39 cellular contexts compared by ENCODE assay signal in genomic region chr13:49323344-49323743, GRCh38.
"Had no signal": no experiment of that assay in that cellular context is flagged by ENCODE, and none has a peak within 500 bp of the region (broad histone marks: within the 10 kb centered on the region; RNA-seq: fewer than 3 reads in every experiment).

No MANE protein-coding gene starts in this region.

- H3K27me3 ChIP-seq: adrenal gland, ascending aorta, body of pancreas, brain microvascular endothelial cell, breast epithelium, cardiac muscle cell had no signal

- ATAC-seq: activated naive CD4-positive, alpha-beta T cell treated with anti-CD3 and anti-CD28 coated beads, Interleukin-2, amount 50 U/mL, for 72 hours; activated naive CD8-positive, alpha-beta T cell treated with anti-CD3 and anti-CD28 coated beads, Interleukin-2, amount 50 U/mL, for 24 hours; activated T-cell treated with anti-CD3 and anti-CD28 coated beads, Interleukin-2, amount 50 U/mL, for 4 hours; activated T-cell treated with anti-CD3 and anti-CD28 coated beads, Interleukin-2, amount 50 U/mL, for 72 hours; activated T-helper 17 cell treated with anti-CD3 and anti-CD28 coated beads, Interleukin-2, amount 50 U/mL, for 72 hours; body of pancreas had no signal

- H3K4me3 Mint-ChIP-seq: activated naive CD4-positive, alpha-beta T cell treated with anti-CD3 and anti-CD28 coated beads for 36 hours; activated naive CD4-positive, alpha-beta T cell treated with anti-CD3 and anti-CD28 coated beads, Interleukin-2, amount 10 ng/mL, durations not matched to agents 7 days and 5 days; activated naive CD4-positive, alpha-beta T cell treated with anti-CD3 and anti-CD28 coated beads, Interleukin-2, amount 50 U/mL, for 24 hours; activated naive CD8-positive, alpha-beta T cell; activated naive CD8-positive, alpha-beta T cell treated with anti-CD3 and anti-CD28 coated beads for 36 hours; activated naive CD8-positive, alpha-beta T cell treated with anti-CD3 and anti-CD28 coated beads, Interleukin-2, amount 10 ng/mL, durations not matched to agents 7 days and 5 days; activated naive CD8-positive, alpha-beta T cell treated with anti-CD3 and anti-CD28 coated beads, Interleukin-2, amount 50 U/mL, for 24 hours; activated T-cell treated with anti-CD3 and anti-CD28 coated beads, Interleukin-2, amount 50 U/mL, for 24 hours; activated T-cell treated with anti-CD3 and anti-CD28 coated beads, Interleukin-2, amount 50 U/mL, for 4 hours; activated T-cell treated with anti-CD3 and anti-CD28 coated beads, Interleukin-2, amount 50 U/mL, for 72 hours; activated T-helper 1 cell treated with anti-CD3 and anti-CD28 coated beads, Interleukin-12 subunit alpha, Interleukin-12 subunit beta, Interleukin-2, Interleukin-4 antibody, amounts not matched to agents 30 ng/mL and 10 ng/mL and 1 ng/mL, durations not matched to agents 14 hours and 24 hours and 36 hours; activated T-helper 17 cell treated with anti-CD3 and anti-CD28 coated beads, Interleukin-2, amount 50 U/mL, for 72 hours; brain; central memory CD8-positive, alpha-beta T cell had no signal

- DNase-seq: activated effector memory CD4-positive, alpha-beta T cell treated with anti-CD3 and anti-CD28 coated beads, Interleukin-2, amount 50 U/mL, for 16 hours; activated effector memory CD4-positive, alpha-beta T cell treated with Interleukin-2 at 50 U/mL for 16 hours; activated gamma-delta T cell; activated gamma-delta T cell treated with Interleukin-2 at 50 U/mL for 16 hours; activated naive CD4-positive, alpha-beta T cell; activated naive CD4-positive, alpha-beta T cell treated with anti-CD3 and anti-CD28 coated beads for 36 hours; activated naive CD4-positive, alpha-beta T cell treated with anti-CD3 and anti-CD28 coated beads, Interleukin-2, amount 10 ng/mL, durations not matched to agents 7 days and 5 days; activated naive CD4-positive, alpha-beta T cell treated with anti-CD3 and anti-CD28 coated beads, Interleukin-2, amount 50 U/mL, for 16 hours; activated naive CD4-positive, alpha-beta T cell treated with Interleukin-2 at 50 U/mL for 16 hours; activated naive CD8-positive, alpha-beta T cell treated with anti-CD3 and anti-CD28 coated beads for 36 hours; activated naive CD8-positive, alpha-beta T cell treated with anti-CD3 and anti-CD28 coated beads, Interleukin-2, amount 10 ng/mL, durations not matched to agents 7 days and 5 days; activated naive CD8-positive, alpha-beta T cell treated with anti-CD3 and anti-CD28 coated beads, Interleukin-2, amount 50 U/mL, for 24 hours; activated T-cell treated with anti-CD3 and anti-CD28 coated beads for 4 hours; activated T-cell treated with anti-CD3 and anti-CD28 coated beads, Interleukin-2, amount 50 U/mL, for 1 hour; activated T-cell treated with anti-CD3 and anti-CD28 coated beads, Interleukin-2, amount 50 U/mL, for 24 hours; activated T-cell treated with anti-CD3 and anti-CD28 coated beads, Interleukin-2, amount 50 U/mL, for 4 hours; activated T-cell treated with anti-CD3 and anti-CD28 coated beads, Interleukin-2, amount 50 U/mL, for 48 hours; activated T-cell treated with anti-CD3 and anti-CD28 coated beads, Interleukin-2, amount 50 U/mL, for 72 hours; adrenal gland; amniotic stem cell; amygdala; anterior cingulate cortex; aorta; body of pancreas; brain microvascular endothelial cell; caudate nucleus; central memory CD4-positive, alpha-beta T cell; cerebellar nuclear complex had no signal

- H3K4me1 ChIP-seq: body of pancreas, breast epithelium had no signal

- H3K36me3 Mint-ChIP-seq: activated naive CD4-positive, alpha-beta T cell treated with anti-CD3 and anti-CD28 coated beads, Interleukin-2, amount 10 ng/mL, durations not matched to agents 7 days and 5 days; activated naive CD4-positive, alpha-beta T cell treated with anti-CD3 and anti-CD28 coated beads, Interleukin-2, amount 50 U/mL, for 24 hours; activated naive CD4-positive, alpha-beta T cell treated with anti-CD3 and anti-CD28 coated beads, Interleukin-2, amount 50 U/mL, for 72 hours; activated naive CD8-positive, alpha-beta T cell; activated naive CD8-positive, alpha-beta T cell treated with anti-CD3 and anti-CD28 coated beads for 36 hours; activated naive CD8-positive, alpha-beta T cell treated with anti-CD3 and anti-CD28 coated beads, Interleukin-2, amount 10 ng/mL, durations not matched to agents 7 days and 5 days had no signal

- H3K4me1 Mint-ChIP-seq: brain had no signal

- H3K27ac ChIP-seq: adrenal gland, ascending aorta, body of pancreas, brain microvascular endothelial cell, breast epithelium, cardiac muscle cell had no signal

- H3K9me3 ChIP-seq: adrenal gland, ascending aorta, body of pancreas, breast epithelium had no signal

- H3K9me3 Mint-ChIP-seq: activated naive CD4-positive, alpha-beta T cell treated with anti-CD3 and anti-CD28 coated beads for 36 hours; activated naive CD4-positive, alpha-beta T cell treated with anti-CD3 and anti-CD28 coated beads, Interleukin-2, amount 10 ng/mL, durations not matched to agents 7 days and 5 days; activated naive CD4-positive, alpha-beta T cell treated with anti-CD3 and anti-CD28 coated beads, Interleukin-2, amount 50 U/mL, for 24 hours; activated naive CD4-positive, alpha-beta T cell treated with anti-CD3 and anti-CD28 coated beads, Interleukin-2, amount 50 U/mL, for 72 hours; activated naive CD8-positive, alpha-beta T cell treated with anti-CD3 and anti-CD28 coated beads for 36 hours; activated naive CD8-positive, alpha-beta T cell treated with anti-CD3 and anti-CD28 coated beads, Interleukin-2, amount 10 ng/mL, durations not matched to agents 7 days and 5 days; activated naive CD8-positive, alpha-beta T cell treated with anti-CD3 and anti-CD28 coated beads, Interleukin-2, amount 50 U/mL, for 24 hours; activated T-cell treated with anti-CD3 and anti-CD28 coated beads, Interleukin-2, amount 50 U/mL, for 24 hours; activated T-cell treated with anti-CD3 and anti-CD28 coated beads, Interleukin-2, amount 50 U/mL, for 4 hours; activated T-cell treated with anti-CD3 and anti-CD28 coated beads, Interleukin-2, amount 50 U/mL, for 72 hours; activated T-helper 1 cell treated with anti-CD3 and anti-CD28 coated beads, Interleukin-12 subunit alpha, Interleukin-12 subunit beta, Interleukin-2, Interleukin-4 antibody, amounts not matched to agents 30 ng/mL and 10 ng/mL and 1 ng/mL, durations not matched to agents 14 hours and 24 hours and 36 hours; activated T-helper 17 cell treated with anti-CD3 and anti-CD28 coated beads, Interleukin-2, amount 50 U/mL, for 72 hours; activated T-helper 2 cell treated with anti-CD3 and anti-CD28 coated beads, Interferon-gamma antibody, Interleukin-2, Interleukin-4, amounts not matched to agents 10 μg/mL and 5 μg/mL and 100 μg/mL, durations not matched to agents 14 hours and 24 hours and 36 hours; brain; central memory CD8-positive, alpha-beta T cell had no signal

- H3K27ac Mint-ChIP-seq: activated naive CD4-positive, alpha-beta T cell treated with anti-CD3 and anti-CD28 coated beads for 36 hours; activated naive CD4-positive, alpha-beta T cell treated with anti-CD3 and anti-CD28 coated beads, Interleukin-2, amount 10 ng/mL, durations not matched to agents 7 days and 5 days; activated naive CD4-positive, alpha-beta T cell treated with anti-CD3 and anti-CD28 coated beads, Interleukin-2, amount 50 U/mL, for 24 hours; activated naive CD4-positive, alpha-beta T cell treated with anti-CD3 and anti-CD28 coated beads, Interleukin-2, amount 50 U/mL, for 72 hours; activated naive CD8-positive, alpha-beta T cell; activated naive CD8-positive, alpha-beta T cell treated with anti-CD3 and anti-CD28 coated beads for 36 hours; activated naive CD8-positive, alpha-beta T cell treated with anti-CD3 and anti-CD28 coated beads, Interleukin-2, amount 10 ng/mL, durations not matched to agents 7 days and 5 days; activated naive CD8-positive, alpha-beta T cell treated with anti-CD3 and anti-CD28 coated beads, Interleukin-2, amount 50 U/mL, for 24 hours; activated T-cell treated with anti-CD3 and anti-CD28 coated beads, Interleukin-2, amount 50 U/mL, for 24 hours; activated T-cell treated with anti-CD3 and anti-CD28 coated beads, Interleukin-2, amount 50 U/mL, for 72 hours; activated T-helper 1 cell treated with anti-CD3 and anti-CD28 coated beads, Interleukin-12 subunit alpha, Interleukin-12 subunit beta, Interleukin-2, Interleukin-4 antibody, amounts not matched to agents 30 ng/mL and 10 ng/mL and 1 ng/mL, durations not matched to agents 14 hours and 24 hours and 36 hours; activated T-helper 17 cell treated with anti-CD3 and anti-CD28 coated beads, Interleukin-2, amount 50 U/mL, for 72 hours; activated T-helper 2 cell treated with anti-CD3 and anti-CD28 coated beads, Interferon-gamma antibody, Interleukin-2, Interleukin-4, amounts not matched to agents 10 μg/mL and 5 μg/mL and 100 μg/mL, durations not matched to agents 14 hours and 24 hours and 36 hours; brain had no signal

- H3K36me3 ChIP-seq: ascending aorta, brain microvascular endothelial cell, breast epithelium, cardiac muscle cell had no signal

- H3K4me3 ChIP-seq: adrenal gland, ascending aorta, body of pancreas, breast epithelium, cardiac muscle cell had no signal

- H3K27me3 Mint-ChIP-seq: activated naive CD4-positive, alpha-beta T cell treated with anti-CD3 and anti-CD28 coated beads, Interleukin-2, amount 10 ng/mL, durations not matched to agents 7 days and 5 days; activated naive CD4-positive, alpha-beta T cell treated with anti-CD3 and anti-CD28 coated beads, Interleukin-2, amount 50 U/mL, for 24 hours; activated naive CD8-positive, alpha-beta T cell; activated naive CD8-positive, alpha-beta T cell treated with anti-CD3 and anti-CD28 coated beads for 36 hours; activated naive CD8-positive, alpha-beta T cell treated with anti-CD3 and anti-CD28 coated beads, Interleukin-2, amount 10 ng/mL, durations not matched to agents 7 days and 5 days; activated naive CD8-positive, alpha-beta T cell treated with anti-CD3 and anti-CD28 coated beads, Interleukin-2, amount 50 U/mL, for 24 hours; activated T-cell treated with anti-CD3 and anti-CD28 coated beads, Interleukin-2, amount 50 U/mL, for 24 hours; activated T-helper 17 cell treated with anti-CD3 and anti-CD28 coated beads, Interleukin-2, amount 50 U/mL, for 72 hours; brain; central memory CD8-positive, alpha-beta T cell had no signal
